In genomic region chr6:45378324-45378926, GRCh38 we compare ENCODE assay signal across 1 cellular context.
TF ChIP-seq lines count a peak whose summit lies in the region.

No MANE protein-coding gene starts in this region.

TF ChIP-seq in HepG2, 621 proteins besides CTCF, POLR2A, EP300 and RAD21 (continued from another document and continues in another):
- TF ChIP-seq PTBP1 (IDR thresholded peaks at IDR 0.05; ENCODE audit: low read depth, low read length, poor library complexity, severe bottlenecking) = no peak
- no peak for TF ChIP-seq KLF9 (CRISPR knock-in tag; IDR thresholded peaks at IDR 0.05; ENCODE audit: low read depth)
- TF ChIP-seq, protein P1, sequence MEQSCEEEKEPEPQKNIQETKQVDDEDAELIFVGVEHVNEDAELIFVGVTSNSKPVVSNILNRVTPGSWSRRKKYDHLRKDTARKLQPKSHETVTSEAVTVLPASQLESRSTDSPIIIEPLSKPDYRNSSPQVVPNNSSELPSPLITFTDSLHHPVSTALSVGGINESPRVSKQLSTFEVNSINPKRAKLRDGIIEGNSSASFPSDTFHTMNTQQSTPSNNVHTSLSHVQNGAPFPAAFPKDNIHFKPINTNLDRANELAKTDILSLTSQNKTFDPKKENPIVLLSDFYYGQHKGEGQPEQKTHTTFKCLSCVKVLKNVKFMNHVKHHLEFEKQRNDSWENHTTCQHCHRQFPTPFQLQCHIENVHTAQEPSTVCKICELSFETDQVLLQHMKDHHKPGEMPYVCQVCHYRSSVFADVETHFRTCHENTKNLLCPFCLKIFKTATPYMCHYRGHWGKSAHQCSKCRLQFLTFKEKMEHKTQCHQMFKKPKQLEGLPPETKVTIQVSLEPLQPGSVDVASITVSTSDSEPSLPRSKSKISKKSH (CRISPR knock-in tag; IDR thresholded peaks at IDR 0.05; ENCODE audit: borderline replicate concordance) = no peak
- TF ChIP-seq, protein P2, sequence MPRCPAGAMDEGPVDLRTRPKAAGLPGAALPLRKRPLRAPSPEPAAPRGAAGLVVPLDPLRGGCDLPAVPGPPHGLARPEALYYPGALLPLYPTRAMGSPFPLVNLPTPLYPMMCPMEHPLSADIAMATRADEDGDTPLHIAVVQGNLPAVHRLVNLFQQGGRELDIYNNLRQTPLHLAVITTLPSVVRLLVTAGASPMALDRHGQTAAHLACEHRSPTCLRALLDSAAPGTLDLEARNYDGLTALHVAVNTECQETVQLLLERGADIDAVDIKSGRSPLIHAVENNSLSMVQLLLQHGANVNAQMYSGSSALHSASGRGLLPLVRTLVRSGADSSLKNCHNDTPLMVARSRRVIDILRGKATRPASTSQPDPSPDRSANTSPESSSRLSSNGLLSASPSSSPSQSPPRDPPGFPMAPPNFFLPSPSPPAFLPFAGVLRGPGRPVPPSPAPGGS (CRISPR knock-in tag; IDR thresholded peaks at IDR 0.05) = no peak
- TF ChIP-seq ZNF556 (CRISPR knock-in tag; IDR thresholded peaks at IDR 0.05; ENCODE audit: borderline replicate concordance) = no peak
- TF ChIP-seq ZBTB3 (CRISPR knock-in tag; IDR thresholded peaks at IDR 0.05; ENCODE audit: borderline replicate concordance, low read depth) = no peak; the same call in 1 of the 2 replicates
- peak; percentile 17; the same call in 1 of the 2 replicates for TF ChIP-seq FOXC1 (CRISPR knock-in tag; IDR thresholded peaks at IDR 0.05; ENCODE audit: borderline replicate concordance)
- TF ChIP-seq CAMTA2 (CRISPR knock-in tag; IDR thresholded peaks at IDR 0.05; ENCODE audit: borderline replicate concordance) = no peak
- TF ChIP-seq JUNB (CRISPR knock-in tag; IDR thresholded peaks at IDR 0.05; ENCODE audit: borderline replicate concordance) = no peak
- no peak for TF ChIP-seq TFAP4 (IDR thresholded peaks at IDR 0.05; ENCODE audit: borderline replicate concordance, low read depth)
- no peak for TF ChIP-seq NFE2 (CRISPR knock-in tag; IDR thresholded peaks at IDR 0.05)
- no peak for TF ChIP-seq ZNF331 (CRISPR knock-in tag; IDR thresholded peaks at IDR 0.05)
- no peak for TF ChIP-seq ZNF672 (CRISPR knock-in tag; IDR thresholded peaks at IDR 0.05)
- 0 out of 2 replicates have a peak, but pooled peaks have one; percentile 0 for TF ChIP-seq ISL2 (CRISPR knock-in tag; IDR thresholded peaks at IDR 0.05)
- peak; percentile 9; the same call in 1 of the 2 replicates for TF ChIP-seq ZNF879 (CRISPR knock-in tag; IDR thresholded peaks at IDR 0.05)
- TF ChIP-seq SRSF1 (optimal IDR thresholded peaks at IDR 0.05; ENCODE audit: low read depth, low read length) = no peak
- TF ChIP-seq CENPBD1 (CRISPR knock-in tag; IDR thresholded peaks at IDR 0.05; ENCODE audit: borderline replicate concordance, low read depth) = no peak
- no peak for TF ChIP-seq PAX8 (CRISPR knock-in tag; IDR thresholded peaks at IDR 0.05; ENCODE audit: borderline replicate concordance)
- no peak for TF ChIP-seq RBAK (CRISPR knock-in tag; IDR thresholded peaks at IDR 0.05)
- no peak for TF ChIP-seq ZFP37 (CRISPR knock-in tag; IDR thresholded peaks at IDR 0.05; ENCODE audit: borderline replicate concordance)
- TF ChIP-seq ZNF17 (CRISPR knock-in tag; IDR thresholded peaks at IDR 0.05) = no peak
- TF ChIP-seq MAFG (CRISPR knock-in tag; IDR thresholded peaks at IDR 0.05) = no peak
- no peak for TF ChIP-seq ZNF740 (CRISPR knock-in tag; IDR thresholded peaks at IDR 0.05)
- TF ChIP-seq ZNF576 (CRISPR knock-in tag; IDR thresholded peaks at IDR 0.05) = no peak
- TF ChIP-seq, protein P3, sequence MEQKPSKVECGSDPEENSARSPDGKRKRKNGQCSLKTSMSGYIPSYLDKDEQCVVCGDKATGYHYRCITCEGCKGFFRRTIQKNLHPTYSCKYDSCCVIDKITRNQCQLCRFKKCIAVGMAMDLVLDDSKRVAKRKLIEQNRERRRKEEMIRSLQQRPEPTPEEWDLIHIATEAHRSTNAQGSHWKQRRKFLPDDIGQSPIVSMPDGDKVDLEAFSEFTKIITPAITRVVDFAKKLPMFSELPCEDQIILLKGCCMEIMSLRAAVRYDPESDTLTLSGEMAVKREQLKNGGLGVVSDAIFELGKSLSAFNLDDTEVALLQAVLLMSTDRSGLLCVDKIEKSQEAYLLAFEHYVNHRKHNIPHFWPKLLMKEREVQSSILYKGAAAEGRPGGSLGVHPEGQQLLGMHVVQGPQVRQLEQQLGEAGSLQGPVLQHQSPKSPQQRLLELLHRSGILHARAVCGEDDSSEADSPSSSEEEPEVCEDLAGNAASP (CRISPR knock-in tag; IDR thresholded peaks at IDR 0.05; ENCODE audit: borderline replicate concordance) = no peak
- no peak for TF ChIP-seq ZNF318 (CRISPR knock-in tag; IDR thresholded peaks at IDR 0.05)
- TF ChIP-seq, protein P4, sequence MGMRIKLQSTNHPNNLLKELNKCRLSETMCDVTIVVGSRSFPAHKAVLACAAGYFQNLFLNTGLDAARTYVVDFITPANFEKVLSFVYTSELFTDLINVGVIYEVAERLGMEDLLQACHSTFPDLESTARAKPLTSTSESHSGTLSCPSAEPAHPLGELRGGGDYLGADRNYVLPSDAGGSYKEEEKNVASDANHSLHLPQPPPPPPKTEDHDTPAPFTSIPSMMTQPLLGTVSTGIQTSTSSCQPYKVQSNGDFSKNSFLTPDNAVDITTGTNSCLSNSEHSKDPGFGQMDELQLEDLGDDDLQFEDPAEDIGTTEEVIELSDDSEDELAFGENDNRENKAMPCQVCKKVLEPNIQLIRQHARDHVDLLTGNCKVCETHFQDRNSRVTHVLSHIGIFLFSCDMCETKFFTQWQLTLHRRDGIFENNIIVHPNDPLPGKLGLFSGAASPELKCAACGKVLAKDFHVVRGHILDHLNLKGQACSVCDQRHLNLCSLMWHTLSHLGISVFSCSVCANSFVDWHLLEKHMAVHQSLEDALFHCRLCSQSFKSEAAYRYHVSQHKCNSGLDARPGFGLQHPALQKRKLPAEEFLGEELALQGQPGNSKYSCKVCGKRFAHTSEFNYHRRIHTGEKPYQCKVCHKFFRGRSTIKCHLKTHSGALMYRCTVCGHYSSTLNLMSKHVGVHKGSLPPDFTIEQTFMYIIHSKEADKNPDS (CRISPR knock-in tag; IDR thresholded peaks at IDR 0.05) = no peak
- TF ChIP-seq THAP11 (CRISPR knock-in tag; IDR thresholded peaks at IDR 0.05) = no peak
- no peak for TF ChIP-seq ZNF230 (CRISPR knock-in tag; IDR thresholded peaks at IDR 0.05)
- no peak for TF ChIP-seq ZFP90 (CRISPR knock-in tag; IDR thresholded peaks at IDR 0.05; ENCODE audit: borderline replicate concordance)
- TF ChIP-seq ZNF546 (CRISPR knock-in tag; conservative IDR thresholded peaks at IDR 0.05) = no peak; the same call in 1 of the 2 replicates
- no peak for TF ChIP-seq SKI (IDR thresholded peaks at IDR 0.05; ENCODE audit: partially characterized antibody)
- no peak for TF ChIP-seq REL (CRISPR knock-in tag; conservative IDR thresholded peaks at IDR 0.05)
- TF ChIP-seq HNF4G (IDR thresholded peaks at IDR 0.05; ENCODE audit: borderline replicate concordance, low read depth, low read length) = no peak
- no peak for TF ChIP-seq HNF4G (CRISPR knock-in tag; IDR thresholded peaks at IDR 0.05; ENCODE audit: borderline replicate concordance, low read depth)
- TF ChIP-seq SNAPC2 (CRISPR knock-in tag; IDR thresholded peaks at IDR 0.05) = 0 out of 2 replicates have a peak, but pooled peaks have one; percentile 7
- no peak for TF ChIP-seq KLF12 (CRISPR knock-in tag; IDR thresholded peaks at IDR 0.05; ENCODE audit: borderline replicate concordance)
- TF ChIP-seq SRSF4 (IDR thresholded peaks at IDR 0.05; ENCODE audit: low read depth, low read length, poor library complexity, severe bottlenecking) = no peak
- TF ChIP-seq ZSCAN20 (CRISPR knock-in tag; IDR thresholded peaks at IDR 0.05; ENCODE audit: borderline replicate concordance) = no peak
- no peak for TF ChIP-seq ZNF329 (CRISPR knock-in tag; IDR thresholded peaks at IDR 0.05; ENCODE audit: low read depth)
- TF ChIP-seq, protein P5, sequence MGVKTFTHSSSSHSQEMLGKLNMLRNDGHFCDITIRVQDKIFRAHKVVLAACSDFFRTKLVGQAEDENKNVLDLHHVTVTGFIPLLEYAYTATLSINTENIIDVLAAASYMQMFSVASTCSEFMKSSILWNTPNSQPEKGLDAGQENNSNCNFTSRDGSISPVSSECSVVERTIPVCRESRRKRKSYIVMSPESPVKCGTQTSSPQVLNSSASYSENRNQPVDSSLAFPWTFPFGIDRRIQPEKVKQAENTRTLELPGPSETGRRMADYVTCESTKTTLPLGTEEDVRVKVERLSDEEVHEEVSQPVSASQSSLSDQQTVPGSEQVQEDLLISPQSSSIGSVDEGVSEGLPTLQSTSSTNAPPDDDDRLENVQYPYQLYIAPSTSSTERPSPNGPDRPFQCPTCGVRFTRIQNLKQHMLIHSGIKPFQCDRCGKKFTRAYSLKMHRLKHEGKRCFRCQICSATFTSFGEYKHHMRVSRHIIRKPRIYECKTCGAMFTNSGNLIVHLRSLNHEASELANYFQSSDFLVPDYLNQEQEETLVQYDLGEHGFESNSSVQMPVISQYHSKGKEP (CRISPR knock-in tag; IDR thresholded peaks at IDR 0.05) = no peak
- TF ChIP-seq, protein P6, sequence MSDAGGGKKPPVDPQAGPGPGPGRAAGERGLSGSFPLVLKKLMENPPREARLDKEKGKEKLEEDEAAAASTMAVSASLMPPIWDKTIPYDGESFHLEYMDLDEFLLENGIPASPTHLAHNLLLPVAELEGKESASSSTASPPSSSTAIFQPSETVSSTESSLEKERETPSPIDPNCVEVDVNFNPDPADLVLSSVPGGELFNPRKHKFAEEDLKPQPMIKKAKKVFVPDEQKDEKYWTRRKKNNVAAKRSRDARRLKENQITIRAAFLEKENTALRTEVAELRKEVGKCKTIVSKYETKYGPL (CRISPR knock-in tag; IDR thresholded peaks at IDR 0.05) = no peak
- no peak for TF ChIP-seq EHMT2 (IDR thresholded peaks at IDR 0.05; ENCODE audit: borderline replicate concordance, low read depth, low read length)
- TF ChIP-seq ZNF143 (CRISPR knock-in tag; IDR thresholded peaks at IDR 0.05) = no peak; the same call in none of the 2 replicates
